ENCODE assay signal across 21 cellular contexts in genomic region chr1:119097380-119097779, GRCh38. TPM values are rescaled to one million over a fixed set of nuclear protein-coding genes. Genes with fewer than 3 reads are reported as not detected.
DNase-seq lines count a peak whose midpoint lies in the region; TF ChIP-seq lines count a peak whose summit lies in the region.
"Had no signal": no experiment of that assay in that cellular context is flagged by ENCODE, and none has a peak within 500 bp of the region (broad histone marks: within the 10 kb centered on the region; RNA-seq: fewer than 3 reads in every experiment).

No MANE protein-coding gene starts in this region.

- H3K36me3 ChIP-seq in mammary epithelial cell (ENCODE audit: insufficient read depth, low read length): no peaks in the 10 kb centered on the region
- H3K36me3 ChIP-seq: esophagus squamous epithelium, upper lobe of left lung had no signal

- CTCF ChIA-PET in mammary epithelial cell (lab: Charles Lee; ENCODE audit: low non-redundant PET): no interaction called here

- H3K4me3 ChIP-seq in mammary epithelial cell (replicated peaks in 1 of 3; ENCODE audit: insufficient read depth in 1 of 3, low read depth in 2 of 3, low read length in 3 of 3) (no peak overlapping the region), foreskin fibroblast (ENCODE audit: low read depth in 1 of 2, low read length in 2 of 2) (no peak overlapping the region)
- H3K4me3 ChIP-seq: esophagus squamous epithelium, upper lobe of left lung had no signal

- H3K9ac ChIP-seq in mammary epithelial cell (ENCODE audit: insufficient read depth, low read length): no peak overlapping the region

- H3K27ac ChIP-seq in mammary epithelial cell (ENCODE audit: insufficient read depth, low read depth, low read length) (no peak overlapping the region), substantia nigra (ENCODE audit: low read depth, low read length, poor library complexity, severe bottlenecking) (no peak overlapping the region)
- H3K27ac ChIP-seq: esophagus squamous epithelium, upper lobe of left lung had no signal

- intact Hi-C loops in mammary epithelial cell (cut with micrococcal nuclease): no loop called here

- H2AFZ ChIP-seq in mammary epithelial cell (ENCODE audit: low read depth, low read length): no peak overlapping the region

- H3K4me1 ChIP-seq in mammary epithelial cell (ENCODE audit: insufficient read depth, low read length): peaks cover 14% of the 10 kb centered on the region
- H3K4me1 ChIP-seq: esophagus squamous epithelium, upper lobe of left lung had no signal

- dilution Hi-C loops in mammary epithelial cell (cut with HindIII; ENCODE audit: low sequenced_read_pairs): no loop called here

- BruUV-seq in mammary epithelial cell (replicated peaks; lab: Mats Ljungman, UMichigan): no TSS peak

- H3K4me2 ChIP-seq in mammary epithelial cell (ENCODE audit: insufficient read depth, low read depth, low read length): no peak overlapping the region

- peak; percentile 45 for DNase-seq in ACHN
- peak; percentile 7 for DNase-seq in HT1080 (ENCODE audit: low read depth)
- peak; percentile 27 for DNase-seq in mammary epithelial cell
- peak; percentile 21 to 49 for DNase-seq in foreskin fibroblast
- no peak for DNase-seq in GM13976 (ENCODE audit: low spot score)
- DNase-seq in CD1c-positive myeloid dendritic cell (ENCODE audit: extremely low spot score): no peak
- DNase-seq in activated gamma-delta T cell (lab: John Stamatoyannopoulos, UW): no peak
- DNase-seq in substantia nigra (lab: John Stamatoyannopoulos, UW): no peak
- DNase-seq: activated CD4-positive, alpha-beta T cell treated with anti-CD3 and anti-CD28 coated beads for 48 hours; activated CD8-positive, alpha-beta memory T cell treated with anti-CD3 and anti-CD28 coated beads, Interleukin-2, amount 50 U/mL, for 4 hours; activated effector memory CD4-positive, alpha-beta T cell treated with anti-CD3 and anti-CD28 coated beads, Interleukin-2, amount 50 U/mL, for 16 hours; amniotic stem cell; CD8-positive, alpha-beta T cell; cerebellar nuclear complex; effector CD8-positive, alpha-beta T cell; esophagus squamous epithelium; NCI-H1105 treated with DMSO at 0.1 percent for 48 hours; NCI-H2107; stimulated activated naive CD8-positive, alpha-beta T cell treated with anti-CD3 and anti-CD28 coated beads, Interleukin-15, amount 100 ng/mL, for 72 hours; SW 1271; upper lobe of left lung had no signal

- no peaks in the 10 kb centered on the region for H4K20me1 ChIP-seq in mammary epithelial cell (ENCODE audit: insufficient read depth, low read length)

- peaks cover 4% of the 10 kb centered on the region for H3K79me2 ChIP-seq in mammary epithelial cell (ENCODE audit: insufficient read depth, low read length)

- no peaks in the 10 kb centered on the region for H3K9me3 ChIP-seq in mammary epithelial cell (replicated peaks; ENCODE audit: insufficient read depth, low read length)
- H3K9me3 ChIP-seq: esophagus squamous epithelium, upper lobe of left lung had no signal

- TF ChIP-seq CTCF in mammary epithelial cell (conservative IDR thresholded peaks at IDR 0.05 in 1 of 2, IDR thresholded peaks at IDR 0.05 in 1 of 2; ENCODE audit: extremely low read depth in 1 of 2, insufficient read depth in 1 of 2, low read depth in 1 of 2, low read length in 2 of 2) (no peak), foreskin fibroblast (IDR thresholded peaks at IDR 0.05; ENCODE audit: low read depth, low read length) (no peak), GM13976 (IDR thresholded peaks at IDR 0.05; ENCODE audit: borderline replicate concordance, control extremely low read depth, extremely low read depth, insufficient read depth, missing control alignments) (no peak)

- in situ Hi-C loops in ACHN (cut with HindIII; ENCODE audit: low pct_ligation_motif_present, low pct_unique_long_range_greater_than_20kb, low sequenced_read_pairs) (no loop called here), mammary epithelial cell (cut with MboI; ENCODE audit: low sequenced_read_pairs in 2 of 2) (no loop called here), GM13976 (cut with MboI; ENCODE audit: low sequenced_read_pairs, unreplicated experiment) (no loop called here)

- H3K27me3 ChIP-seq in mammary epithelial cell (ENCODE audit: insufficient read depth, low read length): no peaks in the 10 kb centered on the region
- H3K27me3 ChIP-seq: esophagus squamous epithelium, upper lobe of left lung had no signal

- WGBS in mammary epithelial cell (ENCODE audit: low coverage, missing lambda C conversion rate): 96% methylated on average over 3 of the region's 3 CpGs

RNA-seq across cellular contexts. Expression of gene WARS2, which starts 43.1 kb away (rescaled TPM):
- 13.8 and 14.5 TPM in 2 replicates for total RNA-seq in HT1080 (2014; rRNA removed; shearing (Covaris generic))
- 9.7 and 9.9 TPM in 2 replicates for polyA plus RNA-seq in HT1080 (2015; cell fraction: cytosol; rRNA removed)
- 7.7 and 9.4 TPM in 2 replicates for polyA plus RNA-seq in HT1080 (2015; cell fraction: nucleus; rRNA removed)
- total RNA-seq in mammary epithelial cell: 10 to 100 TPM; 12.1 to 16.5 TPM
- polyA plus RNA-seq in mammary epithelial cell: 10.2 TPM
- 54.3 TPM for polyA minus RNA-seq in mammary epithelial cell

Comparison
In these comparisons a context has a peak if more than half of its experiments do, and no peak if none do; other contexts are left out.
1. DNase-seq: peak in ACHN (single experiment), HT1080 (single experiment), mammary epithelial cell (single experiment) and foreskin fibroblast (2 of 2); none in GM13976 (single experiment), CD1c-positive myeloid dendritic cell (single experiment), activated gamma-delta T cell (single experiment) and substantia nigra (0 of 49).